In the genomic region with DNA sequence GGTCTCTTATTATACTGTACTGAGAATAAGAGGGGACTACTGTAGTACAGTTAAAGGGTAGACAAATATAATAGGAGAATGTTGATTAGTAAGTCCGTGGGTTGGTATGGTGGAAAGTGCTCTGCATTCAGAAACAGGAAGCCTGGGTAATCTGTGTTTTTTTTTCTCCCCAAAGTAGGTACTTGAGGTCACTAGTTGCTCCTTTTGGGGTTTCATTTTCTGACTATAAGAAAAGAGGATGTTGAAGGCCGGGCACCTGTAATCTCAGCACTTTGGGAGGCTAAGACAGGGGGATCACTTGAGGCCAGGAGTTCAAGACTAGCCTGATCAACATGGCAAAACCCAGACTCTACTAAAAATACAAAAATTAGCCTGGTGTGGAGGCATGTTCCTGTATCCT, we compare ENCODE assay signal across 1 cellular context.
TF ChIP-seq lines count a peak whose summit lies in the region.

No MANE protein-coding gene starts in this region.

TF ChIP-seq in SK-N-SH, 30 proteins besides CTCF, POLR2A, EP300 and RAD21 (continued from another document):
- TF ChIP-seq, protein P1, sequence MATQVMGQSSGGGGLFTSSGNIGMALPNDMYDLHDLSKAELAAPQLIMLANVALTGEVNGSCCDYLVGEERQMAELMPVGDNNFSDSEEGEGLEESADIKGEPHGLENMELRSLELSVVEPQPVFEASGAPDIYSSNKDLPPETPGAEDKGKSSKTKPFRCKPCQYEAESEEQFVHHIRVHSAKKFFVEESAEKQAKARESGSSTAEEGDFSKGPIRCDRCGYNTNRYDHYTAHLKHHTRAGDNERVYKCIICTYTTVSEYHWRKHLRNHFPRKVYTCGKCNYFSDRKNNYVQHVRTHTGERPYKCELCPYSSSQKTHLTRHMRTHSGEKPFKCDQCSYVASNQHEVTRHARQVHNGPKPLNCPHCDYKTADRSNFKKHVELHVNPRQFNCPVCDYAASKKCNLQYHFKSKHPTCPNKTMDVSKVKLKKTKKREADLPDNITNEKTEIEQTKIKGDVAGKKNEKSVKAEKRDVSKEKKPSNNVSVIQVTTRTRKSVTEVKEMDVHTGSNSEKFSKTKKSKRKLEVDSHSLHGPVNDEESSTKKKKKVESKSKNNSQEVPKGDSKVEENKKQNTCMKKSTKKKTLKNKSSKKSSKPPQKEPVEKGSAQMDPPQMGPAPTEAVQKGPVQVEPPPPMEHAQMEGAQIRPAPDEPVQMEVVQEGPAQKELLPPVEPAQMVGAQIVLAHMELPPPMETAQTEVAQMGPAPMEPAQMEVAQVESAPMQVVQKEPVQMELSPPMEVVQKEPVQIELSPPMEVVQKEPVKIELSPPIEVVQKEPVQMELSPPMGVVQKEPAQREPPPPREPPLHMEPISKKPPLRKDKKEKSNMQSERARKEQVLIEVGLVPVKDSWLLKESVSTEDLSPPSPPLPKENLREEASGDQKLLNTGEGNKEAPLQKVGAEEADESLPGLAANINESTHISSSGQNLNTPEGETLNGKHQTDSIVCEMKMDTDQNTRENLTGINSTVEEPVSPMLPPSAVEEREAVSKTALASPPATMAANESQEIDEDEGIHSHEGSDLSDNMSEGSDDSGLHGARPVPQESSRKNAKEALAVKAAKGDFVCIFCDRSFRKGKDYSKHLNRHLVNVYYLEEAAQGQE (IDR thresholded peaks at IDR 0.05; ENCODE audit: low read depth, low read length) = no peak
- TF ChIP-seq NRF1 (IDR thresholded peaks at IDR 0.05; ENCODE audit: low read depth, low read length) = no peak
- no peak for TF ChIP-seq CHD2 (IDR thresholded peaks at IDR 0.05; ENCODE audit: low read length, partially characterized antibody)
- no peak for TF ChIP-seq USF1 (IDR thresholded peaks at IDR 0.05; ENCODE audit: borderline replicate concordance, low read depth)
- TF ChIP-seq SIN3A (IDR thresholded peaks at IDR 0.05; ENCODE audit: borderline replicate concordance, low read depth, low read length) = no peak
- no peak for TF ChIP-seq MXI1 (IDR thresholded peaks at IDR 0.05; ENCODE audit: low read depth, low read length)
- no peak for TF ChIP-seq TAF1 (IDR thresholded peaks at IDR 0.05; ENCODE audit: borderline replicate concordance, low read depth, low read length)
- TF ChIP-seq MEF2A (IDR thresholded peaks at IDR 0.05; ENCODE audit: borderline replicate concordance, low read depth) = no peak
- TF ChIP-seq EZH2phosphoT487 (IDR thresholded peaks at IDR 0.05; ENCODE audit: borderline replicate concordance, low read depth) = no peak
- TF ChIP-seq USF2 (IDR thresholded peaks at IDR 0.05; ENCODE audit: borderline replicate concordance, low read depth, low read length) = no peak
- no peak for TF ChIP-seq SMC3 (IDR thresholded peaks at IDR 0.05; ENCODE audit: low read depth, low read length)
- TF ChIP-seq RXRA (IDR thresholded peaks at IDR 0.05; ENCODE audit: borderline replicate concordance, low read depth) = no peak
